ENCODE assay signal across 1 cellular context in the genomic region with DNA sequence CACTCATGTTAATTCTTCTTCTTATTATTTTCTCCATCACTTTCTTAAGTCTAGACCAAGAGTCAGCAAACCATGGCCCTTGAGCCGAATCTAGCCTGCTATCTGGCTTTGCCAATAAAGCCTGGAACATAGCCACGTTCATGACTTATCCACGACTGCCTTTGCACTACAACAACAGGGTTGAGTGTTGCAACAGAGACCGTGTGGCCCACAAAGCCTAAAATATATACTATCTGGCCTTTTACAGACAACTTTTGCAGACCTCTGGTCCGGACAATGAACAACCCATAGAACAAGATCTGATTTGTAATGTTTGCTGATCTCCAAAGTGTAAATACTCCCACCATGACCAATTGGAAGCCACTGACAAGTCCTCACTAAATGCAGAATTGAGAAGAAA.
TF ChIP-seq lines count a peak whose summit lies in the region.

No MANE protein-coding gene starts in this region.

TF ChIP-seq in HepG2, 621 proteins besides CTCF, POLR2A, EP300 and RAD21 (continued from another document):
- no peak for TF ChIP-seq MNT (IDR thresholded peaks at IDR 0.05)
- TF ChIP-seq, protein P1, sequence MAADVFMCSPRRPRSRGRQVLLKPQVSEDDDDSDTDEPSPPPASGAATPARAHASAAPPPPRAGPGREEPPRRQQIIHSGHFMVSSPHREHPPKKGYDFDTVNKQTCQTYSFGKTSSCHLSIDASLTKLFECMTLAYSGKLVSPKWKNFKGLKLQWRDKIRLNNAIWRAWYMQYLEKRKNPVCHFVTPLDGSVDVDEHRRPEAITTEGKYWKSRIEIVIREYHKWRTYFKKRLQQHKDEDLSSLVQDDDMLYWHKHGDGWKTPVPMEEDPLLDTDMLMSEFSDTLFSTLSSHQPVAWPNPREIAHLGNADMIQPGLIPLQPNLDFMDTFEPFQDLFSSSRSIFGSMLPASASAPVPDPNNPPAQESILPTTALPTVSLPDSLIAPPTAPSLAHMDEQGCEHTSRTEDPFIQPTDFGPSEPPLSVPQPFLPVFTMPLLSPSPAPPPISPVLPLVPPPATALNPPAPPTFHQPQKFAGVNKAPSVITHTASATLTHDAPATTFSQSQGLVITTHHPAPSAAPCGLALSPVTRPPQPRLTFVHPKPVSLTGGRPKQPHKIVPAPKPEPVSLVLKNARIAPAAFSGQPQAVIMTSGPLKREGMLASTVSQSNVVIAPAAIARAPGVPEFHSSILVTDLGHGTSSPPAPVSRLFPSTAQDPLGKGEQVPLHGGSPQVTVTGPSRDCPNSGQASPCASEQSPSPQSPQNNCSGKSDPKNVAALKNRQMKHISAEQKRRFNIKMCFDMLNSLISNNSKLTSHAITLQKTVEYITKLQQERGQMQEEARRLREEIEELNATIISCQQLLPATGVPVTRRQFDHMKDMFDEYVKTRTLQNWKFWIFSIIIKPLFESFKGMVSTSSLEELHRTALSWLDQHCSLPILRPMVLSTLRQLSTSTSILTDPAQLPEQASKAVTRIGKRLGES (CRISPR knock-in tag; IDR thresholded peaks at IDR 0.05; ENCODE audit: borderline replicate concordance), result no peak
- TF ChIP-seq NR0B2 (CRISPR knock-in tag; IDR thresholded peaks at IDR 0.05), result no peak
- no peak for TF ChIP-seq ATF6 (CRISPR knock-in tag; conservative IDR thresholded peaks at IDR 0.05)
- TF ChIP-seq KLF15 (CRISPR knock-in tag; IDR thresholded peaks at IDR 0.05; ENCODE audit: borderline replicate concordance), result no peak
- TF ChIP-seq PHF21A (CRISPR knock-in tag; IDR thresholded peaks at IDR 0.05), result no peak
- no peak for TF ChIP-seq FOXA1 (IDR thresholded peaks at IDR 0.05)
- no peak for TF ChIP-seq FOXA1 (CRISPR knock-in tag; IDR thresholded peaks at IDR 0.05)
- no peak for TF ChIP-seq ZSCAN22 (CRISPR knock-in tag; IDR thresholded peaks at IDR 0.05)
- TF ChIP-seq FOXO1 (CRISPR knock-in tag; IDR thresholded peaks at IDR 0.05), result no peak
- TF ChIP-seq DBP (CRISPR knock-in tag; IDR thresholded peaks at IDR 0.05; ENCODE audit: not compliant biosample characterization), result no peak
- no peak for TF ChIP-seq ZNF563 (CRISPR knock-in tag; IDR thresholded peaks at IDR 0.05)
